In genomic region chr6:158818008-158818579, GRCh38 we compare ENCODE assay signal across 1 cellular context.
TF ChIP-seq lines count a peak whose summit lies in the region.

No MANE protein-coding gene starts in this region.

TF ChIP-seq in PFSK-1, 5 proteins besides CTCF, POLR2A, EP300 and RAD21 (continued from another document):
- no peak for TF ChIP-seq REST (IDR thresholded peaks at IDR 0.05; ENCODE audit: insufficient read depth in 1 of 2, low read depth in 2 of 2, low read length in 2 of 2)
